ENCODE assay signal across 8 cellular contexts in the genomic region with DNA sequence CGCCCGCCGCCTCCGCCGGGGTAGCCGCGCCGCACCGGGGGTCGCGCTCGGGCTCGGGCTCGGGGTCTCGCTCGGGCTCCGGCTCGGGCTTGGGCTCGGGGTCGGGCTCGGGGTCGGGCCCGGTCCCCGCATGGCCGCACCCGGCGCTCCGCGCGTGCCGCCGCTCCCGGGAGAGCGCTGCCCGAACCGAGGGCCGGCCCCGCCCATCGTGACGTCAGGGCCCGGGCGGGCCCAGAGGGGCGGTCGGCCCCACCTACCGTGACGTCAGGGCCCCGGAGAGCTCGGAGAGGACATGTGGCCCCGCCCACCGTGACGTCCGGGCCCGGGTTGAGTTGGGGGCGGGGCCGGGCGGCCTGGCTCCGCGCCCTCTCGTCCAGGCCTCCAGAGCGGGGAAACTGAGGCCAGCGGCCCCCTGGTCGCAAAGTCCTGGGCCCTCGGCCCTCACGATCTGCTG. TPM values are rescaled to one million over a fixed set of nuclear protein-coding genes. Genes with fewer than 3 reads are reported as not detected.
A peak's percentile ranks its signal among the peaks of the same experiment; 100 is the strongest.
DNase-seq lines count a peak whose midpoint lies in the region; ATAC-seq and TF ChIP-seq lines count a peak whose summit lies in the region.

A gene with protein sequence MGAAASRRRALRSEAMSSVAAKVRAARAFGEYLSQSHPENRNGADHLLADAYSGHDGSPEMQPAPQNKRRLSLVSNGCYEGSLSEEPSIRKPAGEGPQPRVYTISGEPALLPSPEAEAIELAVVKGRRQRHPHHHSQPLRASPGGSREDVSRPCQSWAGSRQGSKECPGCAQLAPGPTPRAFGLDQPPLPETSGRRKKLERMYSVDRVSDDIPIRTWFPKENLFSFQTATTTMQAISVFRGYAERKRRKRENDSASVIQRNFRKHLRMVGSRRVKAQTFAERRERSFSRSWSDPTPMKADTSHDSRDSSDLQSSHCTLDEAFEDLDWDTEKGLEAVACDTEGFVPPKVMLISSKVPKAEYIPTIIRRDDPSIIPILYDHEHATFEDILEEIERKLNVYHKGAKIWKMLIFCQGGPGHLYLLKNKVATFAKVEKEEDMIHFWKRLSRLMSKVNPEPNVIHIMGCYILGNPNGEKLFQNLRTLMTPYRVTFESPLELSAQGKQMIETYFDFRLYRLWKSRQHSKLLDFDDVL (minus strand): TSS at position 188 of the 454 bp plus-strand sequence. CDS start 232 bp downstream, outside the sequence.

- peak; percentile 86 for TF ChIP-seq POLR2A in prostate gland (IDR thresholded peaks at IDR 0.05)
- peak in 3 of 4 donors; percentile 46 to 80 (median 74) for TF ChIP-seq POLR2A in upper lobe of left lung (IDR thresholded peaks at IDR 0.05)

- H3K4me3 ChIP-seq in GM12864 (ENCODE audit: low read depth, low read length) (peak within 1 kb of the TSS; percentile 77), left ventricle myocardium inferior (peak within 1 kb of the TSS; percentile 81), prostate gland (peak within 1 kb of the TSS; percentile 50 to 76), upper lobe of left lung (peak within 1 kb of the TSS; percentile 57 to 74 (median 64))

- TF ChIP-seq EP300 in upper lobe of left lung (IDR thresholded peaks at IDR 0.05), result no peak

- WGBS in prostate gland, result no CpG with 5 or more reads among the region's 64 CpGs
- 0% methylated on average over 3 of the region's 64 CpGs; no CpG with 5 or more reads in 1 of the 2 donors for WGBS in upper lobe of left lung, 2 donors

- TF ChIP-seq CTCF in GM12864 (IDR thresholded peaks at IDR 0.05; ENCODE audit: low read depth, low read length, missing control alignments) (no peak), left ventricle myocardium inferior (IDR thresholded peaks at IDR 0.05; ENCODE audit: borderline replicate concordance) (no peak), prostate gland (IDR thresholded peaks at IDR 0.05) (peak in 1 of 4 experiments; percentile 14), upper lobe of left lung (IDR thresholded peaks at IDR 0.05) (peak in 3 of 6 experiments; percentile 3 to 29 (median 11))

- DNase-seq in GM12864 (ENCODE audit: low read depth) (peak; percentile 49), NCI-H1436 treated with DMSO at 0.1 percent for 48 hours (lab: John Stamatoyannopoulos, UW) (peak; percentile 9), T-helper 2 cell (peak; percentile 87 to 95 (median 90)), amniotic stem cell (lab: John Stamatoyannopoulos, UW) (peak; percentile 76), left ventricle myocardium inferior (peak; percentile 94), prostate gland (ENCODE audit: low spot score) (peak; percentile 95), upper lobe of left lung (peak; percentile 95 to 98)

- ATAC-seq in HG02642 (IDR thresholded peaks at IDR 0.05; ENCODE audit: poor library complexity, unreplicated experiment) (peak; percentile 69), upper lobe of left lung (ENCODE audit: low FRiP score in 2 of 2) (peak; percentile 88 to 93)

- H3K27ac ChIP-seq in left ventricle myocardium inferior (replicated peaks) (peak within 1 kb of the TSS; percentile 82), prostate gland (peak within 1 kb of the TSS; percentile 68 to 69), upper lobe of left lung (peak within 1 kb of the TSS; percentile 13 to 81 (median 64))

- H3K4me1 ChIP-seq in left ventricle myocardium inferior (peaks cover 38% of the 10 kb centered on the region), prostate gland (replicated peaks) (peaks cover 12% of the 10 kb centered on the region), upper lobe of left lung (peaks cover 25 to 51% (median 27%) of the 10 kb centered on the region in 4 donors)

- H3K9me3 ChIP-seq in left ventricle myocardium inferior (replicated peaks) (no peaks in the 10 kb centered on the region), prostate gland (no peaks in the 10 kb centered on the region), upper lobe of left lung (no peaks in the 10 kb centered on the region)

- H3K27me3 ChIP-seq in left ventricle myocardium inferior (ENCODE audit: low read depth) (no peaks in the 10 kb centered on the region), prostate gland (replicated peaks; ENCODE audit: insufficient read depth) (no peaks in the 10 kb centered on the region), upper lobe of left lung (no peaks in the 10 kb centered on the region)

- intact Hi-C loops in left ventricle myocardium inferior (cut with micrococcal nuclease), result no loop called here
- intact Hi-C loops in prostate gland (cut with DNase I), result no loop called here

- peaks cover 7% of the 10 kb centered on the region for H3K36me3 ChIP-seq in left ventricle myocardium inferior
- no peaks in the 10 kb centered on the region for H3K36me3 ChIP-seq in prostate gland
- H3K36me3 ChIP-seq in upper lobe of left lung, result no peaks in the 10 kb centered on the region

RNA-seq across cellular contexts. Expression of the gene that starts here (rescaled TPM):
- total RNA-seq in left ventricle myocardium inferior (9.8 TPM), prostate gland (100 to 1,000 TPM in 1 of 2 donors, 10 to 100 TPM in 1; 42.4 to 128 TPM), upper lobe of left lung (10 to 100 TPM; 20.4 to 57.6 (median 25.9) TPM)

Comparison
In these comparisons a context has a peak if more than half of its experiments do, and no peak if none do; other contexts are left out.
1. Peak in every context shown above with its lines: DNase-seq, ATAC-seq, H3K4me3 ChIP-seq and H3K27ac ChIP-seq.
2. DNase-seq: peak in every context shown above with its lines; median percentile 96 in upper lobe of left lung; 95 in prostate gland; 94 in left ventricle myocardium inferior; 90 in T-helper 2 cell; 76 in amniotic stem cell; 49 in GM12864; 9 in NCI-H1436 treated with DMSO at 0.1 percent for 48 hours.